In genomic region chr13:44050450-44051063, GRCh38 we compare ENCODE assay signal across 7 cellular contexts.
A peak's percentile ranks its signal among the peaks of the same experiment; 100 is the strongest.
DNase-seq lines count a peak whose midpoint lies in the region; ATAC-seq lines count a peak whose summit lies in the region.

No MANE protein-coding gene starts in this region.

- ATAC-seq in left lobe of liver = peak; percentile 74

- DNase-seq in Daoy (ENCODE audit: low read depth) = peak; percentile 9
- peak; percentile 58 for DNase-seq in LoVo (ENCODE audit: low spot score)
- peak; percentile 36 for DNase-seq in astrocyte of the hippocampus (ENCODE audit: low read depth, low spot score)
- no peak for DNase-seq in left lobe of liver (ENCODE audit: low spot score)
- no peak for DNase-seq in activated gamma-delta T cell (lab: John Stamatoyannopoulos, UW)
- no peak for DNase-seq in activated naive CD4-positive, alpha-beta T cell treated with Interleukin-2 at 50 U/mL for 16 hours
- no peak for DNase-seq in activated CD4-positive, alpha-beta T cell treated with anti-CD3 and anti-CD28 coated beads, Interleukin-2, amount 50 U/mL, for 48 hours

Comparison
In these comparisons a context has a peak if more than half of its experiments do, and no peak if none do; other contexts are left out.
1. DNase-seq: peak in Daoy (single experiment), LoVo (single experiment) and astrocyte of the hippocampus (single experiment); none in left lobe of liver (single experiment), activated gamma-delta T cell (single experiment), activated naive CD4-positive, alpha-beta T cell treated with Interleukin-2 at 50 U/mL for 16 hours (single experiment) and activated CD4-positive, alpha-beta T cell treated with anti-CD3 and anti-CD28 coated beads, Interleukin-2, amount 50 U/mL, for 48 hours (0 of 2).